18 cellular contexts compared by ENCODE assay signal in genomic region chr11:298406-299065, GRCh38. TPM values are rescaled to one million over a fixed set of nuclear protein-coding genes. Genes with fewer than 3 reads are reported as not detected.
DNase-seq lines count a peak whose midpoint lies in the region; ATAC-seq and TF ChIP-seq lines count a peak whose summit lies in the region.
"Had no signal": no experiment of that assay in that cellular context is flagged by ENCODE, and none has a peak within 500 bp of the region (broad histone marks: within the 10 kb centered on the region; RNA-seq: fewer than 3 reads in every experiment).

No MANE protein-coding gene starts in this region.

- WGBS in right lobe of liver (ENCODE audit: insufficient coverage, low coverage, low lambda C conversion rate, missing lambda C conversion rate): no CpG with 5 or more reads among the region's 15 CpGs
- WGBS in transverse colon (ENCODE audit: low coverage in 1 of 2), 2 donors: 55% methylated on average over 15 of the region's 15 CpGs; no CpG with 5 or more reads in 1 of the 2 donors

- H3K9me3 Mint-ChIP-seq in activated naive CD4-positive, alpha-beta T cell treated with anti-CD3 and anti-CD28 coated beads, Interleukin-2, amount 10 ng/mL, durations not matched to agents 7 days and 5 days: no peaks in the 10 kb centered on the region
- H3K9me3 Mint-ChIP-seq in activated naive CD8-positive, alpha-beta T cell treated with anti-CD3 and anti-CD28 coated beads for 36 hours: peaks cover 1% of the 10 kb centered on the region
- H3K9me3 Mint-ChIP-seq: activated T-helper 17 cell treated with anti-CD3 and anti-CD28 coated beads, Interleukin-2, amount 50 U/mL, for 72 hours had no signal

- H3K27ac ChIP-seq in right lobe of liver (no peak overlapping the region), transverse colon (peak overlapping the region in 1 of 4 donors; percentile 23)
- H3K27ac ChIP-seq: VCaP had no signal

- peaks cover 31% of the 10 kb centered on the region for H3K4me1 Mint-ChIP-seq in activated naive CD4-positive, alpha-beta T cell treated with anti-CD3 and anti-CD28 coated beads, Interleukin-2, amount 10 ng/mL, durations not matched to agents 7 days and 5 days
- peaks cover 45% of the 10 kb centered on the region for H3K4me1 Mint-ChIP-seq in activated naive CD8-positive, alpha-beta T cell treated with anti-CD3 and anti-CD28 coated beads for 36 hours

- TF ChIP-seq CTCF in right lobe of liver (IDR thresholded peaks at IDR 0.05): no peak
- TF ChIP-seq CTCF in transverse colon (IDR thresholded peaks at IDR 0.05): no peak
- TF ChIP-seq CTCF in GM13976 (IDR thresholded peaks at IDR 0.05; ENCODE audit: borderline replicate concordance, control extremely low read depth, extremely low read depth, insufficient read depth, missing control alignments): no peak

- H3K27ac Mint-ChIP-seq in activated naive CD4-positive, alpha-beta T cell treated with anti-CD3 and anti-CD28 coated beads, Interleukin-2, amount 10 ng/mL, durations not matched to agents 7 days and 5 days: no peak overlapping the region
- peak overlapping the region; percentile 89 for H3K27ac Mint-ChIP-seq in activated naive CD8-positive, alpha-beta T cell treated with anti-CD3 and anti-CD28 coated beads for 36 hours

- no peaks in the 10 kb centered on the region for H3K36me3 ChIP-seq in right lobe of liver
- no peaks in the 10 kb centered on the region for H3K36me3 ChIP-seq in transverse colon

- peak; percentile 7 to 47 (median 30) for ATAC-seq in right lobe of liver
- ATAC-seq in HG02588 (IDR thresholded peaks at IDR 0.05; ENCODE audit: unreplicated experiment): no peak

- H3K27me3 ChIP-seq in right lobe of liver: no peaks in the 10 kb centered on the region
- peaks cover 31% of the 10 kb centered on the region for H3K27me3 ChIP-seq in transverse colon

- H3K4me1 ChIP-seq in right lobe of liver (no peaks in the 10 kb centered on the region), transverse colon (peaks cover 0 to 12% (median 5%) of the 10 kb centered on the region in 4 donors)

- TF ChIP-seq EP300 in transverse colon (IDR thresholded peaks at IDR 0.05; ENCODE audit: low read depth): no peak

- H3K9me3 ChIP-seq in right lobe of liver: no peaks in the 10 kb centered on the region
- no peaks in the 10 kb centered on the region for H3K9me3 ChIP-seq in transverse colon
- H3K9me3 ChIP-seq: stomach had no signal

- CTCF ChIA-PET in activated naive CD4-positive, alpha-beta T cell treated with anti-CD3 and anti-CD28 coated beads, Interleukin-2, amount 10 ng/mL, durations not matched to agents 7 days and 5 days (lab: Charles Lee): interaction anchor here (1.2 kb wide), 1 partner anchor 48 kb away, joined by 6 read pairs; no protein-coding TSS in a partner anchor

- TF ChIP-seq POLR2A in right lobe of liver (IDR thresholded peaks at IDR 0.05) (no peak), transverse colon (IDR thresholded peaks at IDR 0.05) (no peak)

- in situ Hi-C loops in transverse colon (cut with MboI; ENCODE audit: low pct_ligation_motif_present in 1 of 4, low pct_unique_long_range_greater_than_20kb in 1 of 4, low sequenced_read_pairs in 3 of 4) (no loop called here), GM13976 (cut with MboI; ENCODE audit: low sequenced_read_pairs, unreplicated experiment) (no loop called here)

- H3K4me3 ChIP-seq in right lobe of liver (no peak overlapping the region), transverse colon (no peak overlapping the region)
- H3K4me3 ChIP-seq: lung, stomach had no signal

- peaks cover 43% of the 10 kb centered on the region for H3K27me3 Mint-ChIP-seq in activated naive CD4-positive, alpha-beta T cell treated with anti-CD3 and anti-CD28 coated beads, Interleukin-2, amount 10 ng/mL, durations not matched to agents 7 days and 5 days
- peaks cover 15% of the 10 kb centered on the region for H3K27me3 Mint-ChIP-seq in activated naive CD8-positive, alpha-beta T cell treated with anti-CD3 and anti-CD28 coated beads for 36 hours
- H3K27me3 Mint-ChIP-seq: brain had no signal

- intact Hi-C loops in right lobe of liver (cut with DNase I): no loop called here
- intact Hi-C loops in transverse colon (cut with DNase I; ENCODE audit: low total_unique reads): no loop called here

- peaks cover 5% of the 10 kb centered on the region for H3K36me3 Mint-ChIP-seq in activated naive CD4-positive, alpha-beta T cell treated with anti-CD3 and anti-CD28 coated beads, Interleukin-2, amount 10 ng/mL, durations not matched to agents 7 days and 5 days
- H3K36me3 Mint-ChIP-seq in activated naive CD8-positive, alpha-beta T cell treated with anti-CD3 and anti-CD28 coated beads for 36 hours: peaks cover 5% of the 10 kb centered on the region
- H3K36me3 Mint-ChIP-seq: brain had no signal

- peak; percentile 23 for DNase-seq in activated naive CD4-positive, alpha-beta T cell treated with anti-CD3 and anti-CD28 coated beads, Interleukin-2, amount 10 ng/mL, durations not matched to agents 7 days and 5 days
- DNase-seq in activated naive CD4-positive, alpha-beta T cell treated with Interleukin-2 at 50 U/mL for 16 hours: no peak
- peak; percentile 32 for DNase-seq in activated naive CD8-positive, alpha-beta T cell treated with anti-CD3 and anti-CD28 coated beads for 36 hours
- peak; percentile 29 to 53 (median 49) for DNase-seq in right lobe of liver
- DNase-seq in transverse colon: peak; percentile 14
- no peak for DNase-seq in GM13976 (ENCODE audit: low spot score)
- no peak for DNase-seq in COLO829 (ENCODE audit: low spot score)
- DNase-seq: effector CD8-positive, alpha-beta T cell; KG1; NCI-H1417; stomach had no signal

- no peak overlapping the region for H3K4me3 Mint-ChIP-seq in activated naive CD4-positive, alpha-beta T cell treated with anti-CD3 and anti-CD28 coated beads, Interleukin-2, amount 10 ng/mL, durations not matched to agents 7 days and 5 days
- H3K4me3 Mint-ChIP-seq in activated naive CD8-positive, alpha-beta T cell treated with anti-CD3 and anti-CD28 coated beads for 36 hours: no peak overlapping the region
- H3K4me3 Mint-ChIP-seq: brain had no signal

RNA-seq across cellular contexts. Expression of gene IFITM5, which starts 0.8 kb away (rescaled TPM):
- total RNA-seq in activated naive CD8-positive, alpha-beta T cell treated with anti-CD3 and anti-CD28 coated beads for 36 hours: not detected
- not detected for total RNA-seq in right lobe of liver
- not detected for total RNA-seq in transverse colon
- total RNA-seq: activated T-helper 17 cell treated with anti-CD3 and anti-CD28 coated beads, Interleukin-2, amount 50 U/mL, for 72 hours; lung; NCI-H460; skeletal muscle tissue had no signal

RNA-seq across cellular contexts. Expression of gene IFITM2, which starts 9.1 kb away (rescaled TPM):
- total RNA-seq in activated naive CD8-positive, alpha-beta T cell treated with anti-CD3 and anti-CD28 coated beads for 36 hours: 100 to 1,000 TPM; 474 to 496 TPM
- total RNA-seq in right lobe of liver (100 to 1,000 TPM; 157 to 624 (median 390) TPM), transverse colon (10 to 100 TPM; 19.1 to 78.6 (median 49.8) TPM)

RNA-seq across cellular contexts. Expression of gene PGGHG, which starts 9.6 kb away (rescaled TPM):
- total RNA-seq in activated naive CD8-positive, alpha-beta T cell treated with anti-CD3 and anti-CD28 coated beads for 36 hours: 100 to 1,000 TPM; 206 to 209 TPM
- total RNA-seq in right lobe of liver: 100 to 1,000 TPM in 1 of 6 experiments, 10 to 100 TPM in 4, 1 to 10 TPM in 1; 7.7 to 110 (median 13.8) TPM
- total RNA-seq in transverse colon: 100 to 1,000 TPM in 1 of 4 donors, 10 to 100 TPM in 3; 15.4 to 117 (median 30.8) TPM

RNA-seq across cellular contexts. Expression of gene IFITM1, which starts 15.3 kb away (rescaled TPM):
- 100 to 1,000 TPM; 345 to 356 TPM for total RNA-seq in activated naive CD8-positive, alpha-beta T cell treated with anti-CD3 and anti-CD28 coated beads for 36 hours
- total RNA-seq in right lobe of liver: 100 to 1,000 TPM in 2 of 6 experiments, 10 to 100 TPM in 4; 15.7 to 159 (median 72.5) TPM
- total RNA-seq in transverse colon: 100 to 1,000 TPM in 1 of 4 donors, 10 to 100 TPM in 3; 19.9 to 109 (median 60.5) TPM

RNA-seq across cellular contexts. Expression of gene NLRP6, which starts 20.3 kb away (rescaled TPM):
- 1 to 10 TPM; 3.7 to 3.8 TPM for total RNA-seq in activated naive CD8-positive, alpha-beta T cell treated with anti-CD3 and anti-CD28 coated beads for 36 hours
- total RNA-seq in right lobe of liver: 1 to 10 TPM in 4 of 6 experiments, under 1 TPM in 2; 0.22 to 6.2 (median 1.6) TPM
- total RNA-seq in transverse colon: 1 to 10 TPM in 2 of 4 donors, not detected in 2; 1.8 to 2.1 TPM
- total RNA-seq: NCI-H460, skeletal muscle tissue had no signal

Comparison
In these comparisons a context has a peak if more than half of its experiments do, and no peak if none do; other contexts are left out.
1. DNase-seq: peak in activated naive CD4-positive, alpha-beta T cell treated with anti-CD3 and anti-CD28 coated beads, Interleukin-2, amount 10 ng/mL, durations not matched to agents 7 days and 5 days (single experiment), activated naive CD8-positive, alpha-beta T cell treated with anti-CD3 and anti-CD28 coated beads for 36 hours (single experiment), right lobe of liver (3 of 3) and transverse colon (single experiment); none in activated naive CD4-positive, alpha-beta T cell treated with Interleukin-2 at 50 U/mL for 16 hours (single experiment), GM13976 (single experiment) and COLO829 (single experiment).